Comparison of ENCODE assay signal across 22 cellular contexts in genomic region chr10:12961416-12961815, GRCh38. TPM values are rescaled to one million over a fixed set of nuclear protein-coding genes. Genes with fewer than 3 reads are reported as not detected.
DNase-seq lines count a peak whose midpoint lies in the region; ATAC-seq and TF ChIP-seq lines count a peak whose summit lies in the region.
"Had no signal": no experiment of that assay in that cellular context is flagged by ENCODE, and none has a peak within 500 bp of the region (broad histone marks: within the 10 kb centered on the region; RNA-seq: fewer than 3 reads in every experiment).

No MANE protein-coding gene starts in this region.

- peak; percentile 47 for DNase-seq in DMS79 treated with DMSO at 0.1 percent for 48 hours (lab: John Stamatoyannopoulos, UW)
- peak; percentile 14 for DNase-seq in NCI-H82 treated with DMSO at 0.1 percent for 48 hours (lab: John Stamatoyannopoulos, UW; ENCODE audit: unreplicated experiment)
- no peak for DNase-seq in left cardiac atrium
- no peak for DNase-seq in A673 (ENCODE audit: low spot score)
- no peak for DNase-seq in stimulated activated CD4-positive, alpha-beta T cell treated with anti-CD3 and anti-CD28 coated beads, Interleukin-4, amount 100 ng/mL, for 1 hour
- no peak for DNase-seq in progenitor cell of endocrine pancreas (ENCODE audit: low spot score, unreplicated experiment)
- DNase-seq in GM03348 (ENCODE audit: low spot score): no peak
- DNase-seq: activated CD4-positive, alpha-beta memory T cell treated with anti-CD3 and anti-CD28 coated beads for 36 hours; activated CD4-positive, CD25-positive, alpha-beta regulatory T cell; activated gamma-delta T cell; activated naive CD8-positive, alpha-beta T cell treated with anti-CD3 and anti-CD28 coated beads, Interleukin-2, amount 50 U/mL, for 24 hours; activated T-cell treated with anti-CD3 and anti-CD28 coated beads for 4 hours; Calu3; HFFc6; mucosa of descending colon; MV-4-11; NCI-H187; NCI-H510A; stimulated activated CD4-positive, alpha-beta T cell treated with anti-CD3 and anti-CD28 coated beads, Interleukin-12 subunit alpha, Interleukin-12 subunit beta, amount 100 ng/mL, for 4 hours had no signal

- CTCF ChIA-PET in A673 (lab: Charles Lee): no interaction called here

- H3K4me1 Mint-ChIP-seq in progenitor cell of endocrine pancreas (ENCODE audit: low read depth): peaks cover 12% of the 10 kb centered on the region
- H3K4me1 Mint-ChIP-seq: activated naive CD8-positive, alpha-beta T cell treated with anti-CD3 and anti-CD28 coated beads, Interleukin-2, amount 50 U/mL, for 24 hours had no signal

- no peak overlapping the region for H3K4me3 Mint-ChIP-seq in progenitor cell of endocrine pancreas (ENCODE audit: low read depth)
- H3K4me3 Mint-ChIP-seq: activated CD4-positive, alpha-beta memory T cell treated with anti-CD3 and anti-CD28 coated beads for 36 hours; activated naive CD8-positive, alpha-beta T cell treated with anti-CD3 and anti-CD28 coated beads, Interleukin-2, amount 50 U/mL, for 24 hours; HFFc6 had no signal

- H3K4me3 ChIP-seq in skeletal muscle tissue (ENCODE audit: low read length in 3 of 3) (no peak overlapping the region), A673 (ENCODE audit: low read depth, low read length, poor library complexity, severe bottlenecking) (no peak overlapping the region)
- H3K4me3 ChIP-seq: mucosa of descending colon had no signal

- no peaks in the 10 kb centered on the region for H3K36me3 ChIP-seq in skeletal muscle tissue (ENCODE audit: control insufficient read depth in 3 of 3, insufficient read depth in 3 of 3, low read length in 3 of 3)
- H3K36me3 ChIP-seq in A673 (ENCODE audit: insufficient read depth, low read length, poor library complexity, severe bottlenecking): no peaks in the 10 kb centered on the region
- H3K36me3 ChIP-seq: neutrophil had no signal

- H3K27me3 ChIP-seq in skeletal muscle tissue (ENCODE audit: control insufficient read depth in 3 of 3, insufficient read depth in 3 of 3, low read length in 3 of 3) (peaks cover 0 to 3% (median 0%) of the 10 kb centered on the region in 3 donors), A673 (replicated peaks; ENCODE audit: insufficient read depth, low read depth, low read length, poor library complexity) (no peaks in the 10 kb centered on the region)
- H3K27me3 ChIP-seq: neutrophil had no signal

- POLR2A ChIA-PET in A673 (lab: Charles Lee; ENCODE audit: low non-redundant PET): no interaction called here

- peak; percentile 33 to 67 for ATAC-seq in left cardiac atrium
- ATAC-seq: activated naive CD8-positive, alpha-beta T cell treated with anti-CD3 and anti-CD28 coated beads, Interleukin-2, amount 50 U/mL, for 24 hours had no signal

- intact Hi-C loops in left cardiac atrium (cut with DNase I) (no loop called here), A673 (cut with micrococcal nuclease; ENCODE audit: unreplicated experiment) (no loop called here)

- H3K9ac ChIP-seq in skeletal muscle tissue (ENCODE audit: low read depth in 1 of 3, low read length in 3 of 3): no peak overlapping the region

- H3K27ac Mint-ChIP-seq in progenitor cell of endocrine pancreas: no peak overlapping the region
- H3K27ac Mint-ChIP-seq: activated CD4-positive, alpha-beta memory T cell treated with anti-CD3 and anti-CD28 coated beads for 36 hours; activated naive CD8-positive, alpha-beta T cell treated with anti-CD3 and anti-CD28 coated beads, Interleukin-2, amount 50 U/mL, for 24 hours; HFFc6 had no signal

- H3K27ac ChIP-seq in skeletal muscle tissue (ENCODE audit: low read depth, low read length) (peak overlapping the region; percentile 48), A673 (ENCODE audit: low read depth, low read length, poor library complexity, severe bottlenecking) (no peak overlapping the region)
- H3K27ac ChIP-seq: neutrophil, RWPE1 had no signal

- no peak for TF ChIP-seq CTCF in A673 (conservative IDR thresholded peaks at IDR 0.05; ENCODE audit: low read depth, low read length)
- no peak for TF ChIP-seq CTCF in progenitor cell of endocrine pancreas (IDR thresholded peaks at IDR 0.05; ENCODE audit: unreplicated experiment)

- H3K9me3 Mint-ChIP-seq in progenitor cell of endocrine pancreas (ENCODE audit: low read depth): no peaks in the 10 kb centered on the region

- H3K4me1 ChIP-seq in skeletal muscle tissue (ENCODE audit: control insufficient read depth in 3 of 3, insufficient read depth in 3 of 3, low read length in 3 of 3) (peaks cover 8 to 19% (median 9%) of the 10 kb centered on the region in 3 donors), A673 (ENCODE audit: insufficient read depth, low read length, poor library complexity, severe bottlenecking) (no peaks in the 10 kb centered on the region)

- no peaks in the 10 kb centered on the region for H3K36me3 Mint-ChIP-seq in progenitor cell of endocrine pancreas (ENCODE audit: insufficient read depth)
- H3K36me3 Mint-ChIP-seq: activated CD4-positive, alpha-beta memory T cell treated with anti-CD3 and anti-CD28 coated beads for 36 hours had no signal

- BruUV-seq in A673 (replicated peaks; lab: Mats Ljungman, UMichigan): no TSS peak

- H3K27me3 Mint-ChIP-seq in progenitor cell of endocrine pancreas: peaks cover 3% of the 10 kb centered on the region

- H3K9me3 ChIP-seq in skeletal muscle tissue (ENCODE audit: control insufficient read depth in 3 of 3, low read length in 3 of 3): no peaks in the 10 kb centered on the region
- no peaks in the 10 kb centered on the region for H3K9me3 ChIP-seq in A673 (ENCODE audit: low read depth, low read length, poor library complexity, severe bottlenecking)
- H3K9me3 ChIP-seq: mucosa of descending colon, neutrophil had no signal

RNA-seq across cellular contexts. Expression of gene CCDC3, which starts 40.1 kb away (rescaled TPM):
- total RNA-seq in left cardiac atrium: 10 to 100 TPM in 1 of 2 donors, 1 to 10 TPM in 1; 8.7 to 25.5 TPM
- 13.0 TPM for total RNA-seq in skeletal muscle tissue
- total RNA-seq in A673 (2021): 2.8 and 3.0 TPM in 2 replicates
- total RNA-seq in progenitor cell of endocrine pancreas: 1.1 and 1.6 TPM in 2 replicates
- total RNA-seq: Calu3 had no signal

Comparison
In these comparisons a context has a peak if more than half of its experiments do, and no peak if none do; other contexts are left out.
1. DNase-seq: peak in DMS79 treated with DMSO at 0.1 percent for 48 hours (single experiment) and NCI-H82 treated with DMSO at 0.1 percent for 48 hours (single experiment); none in left cardiac atrium (single experiment), A673 (single experiment), stimulated activated CD4-positive, alpha-beta T cell treated with anti-CD3 and anti-CD28 coated beads, Interleukin-4, amount 100 ng/mL, for 1 hour (single experiment), progenitor cell of endocrine pancreas (single experiment) and GM03348 (single experiment).